In the genomic region with DNA sequence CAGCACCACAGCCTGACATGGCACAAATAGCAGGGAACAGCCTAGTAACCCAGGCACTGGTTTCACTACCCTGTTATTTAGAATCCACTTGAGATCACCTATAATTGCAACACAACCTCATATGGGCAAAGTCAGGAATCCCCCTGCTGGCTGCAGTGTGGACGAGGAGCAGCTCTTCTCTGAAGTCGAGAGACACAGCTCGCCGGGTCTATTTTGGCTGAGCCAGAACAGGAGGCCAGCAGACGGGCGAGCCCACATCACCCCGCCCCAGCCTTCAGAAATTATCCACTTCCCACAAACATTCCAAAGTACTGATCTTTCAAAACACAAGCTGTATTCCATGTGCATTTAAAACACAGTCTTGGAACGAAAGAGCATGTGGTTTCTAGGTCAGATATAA, we compare ENCODE assay signal across 10 cellular contexts.
DNase-seq lines count a peak whose midpoint lies in the region; ATAC-seq and TF ChIP-seq lines count a peak whose summit lies in the region.
"Had no signal": no experiment of that assay in that cellular context is flagged by ENCODE, and none has a peak within 500 bp of the region (broad histone marks: within the 10 kb centered on the region; RNA-seq: fewer than 3 reads in every experiment).

No MANE protein-coding gene starts in this region.

- H3K4me1 ChIP-seq in right cardiac atrium (ENCODE audit: control insufficient read depth, insufficient read depth, low read length) (peaks cover 3% of the 10 kb centered on the region), suprapubic skin (peaks cover 25% of the 10 kb centered on the region)

- TF ChIP-seq POLR2A in suprapubic skin (IDR thresholded peaks at IDR 0.05) = no peak

- TF ChIP-seq CTCF in VCaP (conservative IDR thresholded peaks at IDR 0.05) (peak; percentile 36), suprapubic skin (IDR thresholded peaks at IDR 0.05) (peak; percentile 9 to 23)
- TF ChIP-seq CTCF in activated CD8-positive, alpha-beta T cell treated with anti-CD3 and anti-CD28 coated beads for 36 hours (IDR thresholded peaks at IDR 0.05) = no peak

- H3K27me3 Mint-ChIP-seq in activated CD8-positive, alpha-beta T cell treated with anti-CD3 and anti-CD28 coated beads for 36 hours = peaks cover 16% of the 10 kb centered on the region

- H3K36me3 ChIP-seq in suprapubic skin = no peaks in the 10 kb centered on the region

- H3K4me3 Mint-ChIP-seq in activated CD8-positive, alpha-beta T cell treated with anti-CD3 and anti-CD28 coated beads for 36 hours = no peak overlapping the region
- H3K4me3 Mint-ChIP-seq: activated naive CD4-positive, alpha-beta T cell treated with anti-CD3 and anti-CD28 coated beads, Interleukin-2, amount 50 U/mL, for 24 hours had no signal

- no peaks in the 10 kb centered on the region for H3K9me3 Mint-ChIP-seq in activated CD8-positive, alpha-beta T cell treated with anti-CD3 and anti-CD28 coated beads for 36 hours
- H3K9me3 Mint-ChIP-seq: activated naive CD4-positive, alpha-beta T cell treated with anti-CD3 and anti-CD28 coated beads, Interleukin-2, amount 50 U/mL, for 24 hours had no signal

- no peaks in the 10 kb centered on the region for H3K4me1 Mint-ChIP-seq in activated CD8-positive, alpha-beta T cell treated with anti-CD3 and anti-CD28 coated beads for 36 hours (ENCODE audit: low read depth)
- H3K4me1 Mint-ChIP-seq: activated naive CD4-positive, alpha-beta T cell treated with anti-CD3 and anti-CD28 coated beads, Interleukin-2, amount 50 U/mL, for 24 hours had no signal

- 21% methylated on average over 8 of the region's 8 CpGs for WGBS in right cardiac atrium
- WGBS in suprapubic skin = 25% methylated on average over 8 of the region's 8 CpGs

- no peak overlapping the region for H3K27ac Mint-ChIP-seq in activated CD8-positive, alpha-beta T cell treated with anti-CD3 and anti-CD28 coated beads for 36 hours
- H3K27ac Mint-ChIP-seq: activated naive CD4-positive, alpha-beta T cell treated with anti-CD3 and anti-CD28 coated beads, Interleukin-2, amount 50 U/mL, for 24 hours had no signal

- DNase-seq in HS-27A (ENCODE audit: low read depth) (peak; percentile 61), right cardiac atrium (peak in 2 of 3 donors; percentile 39 to 79), suprapubic skin (ENCODE audit: low spot score in 2 of 2) (no peak), cerebellum (ENCODE audit: low spot score) (no peak)
- no peak for DNase-seq in stimulated activated naive CD4-positive, alpha-beta T cell treated with Interleukin-2 at 50 U/mL for 16 hours (lab: John Stamatoyannopoulos, UW)
- DNase-seq in activated CD8-positive, alpha-beta T cell treated with anti-CD3 and anti-CD28 coated beads for 36 hours = no peak
- DNase-seq: NCI-H524 treated with DMSO at 0.1 percent for 48 hours had no signal

- H3K27ac ChIP-seq in VCaP (no peak overlapping the region), right cardiac atrium (ENCODE audit: low read length) (no peak overlapping the region), suprapubic skin (peak overlapping the region; percentile 51)

- TF ChIP-seq EP300 in suprapubic skin (IDR thresholded peaks at IDR 0.05) = no peak

- no peaks in the 10 kb centered on the region for H3K27me3 ChIP-seq in right cardiac atrium (ENCODE audit: control insufficient read depth, insufficient read depth)
- peaks cover 4% of the 10 kb centered on the region for H3K27me3 ChIP-seq in suprapubic skin

- H3K4me3 ChIP-seq in right cardiac atrium (ENCODE audit: low read length) = no peak overlapping the region
- H3K4me3 ChIP-seq in suprapubic skin = no peak overlapping the region

- intact Hi-C loops in right cardiac atrium (cut with DNase I) = loop anchor here (5.0 to 10.0 kb wide), 3 partner anchors 174 to 184 kb away; a partner anchor contains a TSS
- intact Hi-C loops in activated CD8-positive, alpha-beta T cell treated with anti-CD3 and anti-CD28 coated beads for 36 hours (cut with micrococcal nuclease) = no loop called here

- no peaks in the 10 kb centered on the region for H3K9me3 ChIP-seq in right cardiac atrium (ENCODE audit: control insufficient read depth, low read length)
- no peaks in the 10 kb centered on the region for H3K9me3 ChIP-seq in suprapubic skin

- peak; percentile 46 to 54 for ATAC-seq in right cardiac atrium
- no peak for ATAC-seq in GM21529 (IDR thresholded peaks at IDR 0.05; ENCODE audit: unreplicated experiment)
- ATAC-seq in activated CD8-positive, alpha-beta T cell treated with anti-CD3 and anti-CD28 coated beads for 36 hours = no peak

- no peaks in the 10 kb centered on the region for H3K36me3 Mint-ChIP-seq in activated CD8-positive, alpha-beta T cell treated with anti-CD3 and anti-CD28 coated beads for 36 hours (ENCODE audit: low read depth)
- H3K36me3 Mint-ChIP-seq: activated naive CD4-positive, alpha-beta T cell treated with anti-CD3 and anti-CD28 coated beads, Interleukin-2, amount 50 U/mL, for 24 hours had no signal

- CTCF ChIA-PET in activated CD8-positive, alpha-beta T cell treated with anti-CD3 and anti-CD28 coated beads for 36 hours (lab: Charles Lee) = interaction anchor here (1.5 to 2.0 kb wide), 3 partner anchors 10 to 37 kb away, joined by 4 to 11 read pairs (median 6); no protein-coding TSS in a partner anchor

- POLR2A ChIA-PET in activated CD8-positive, alpha-beta T cell treated with anti-CD3 and anti-CD28 coated beads for 36 hours (lab: Charles Lee) = no interaction called here

Comparison
In these comparisons a context has a peak if more than half of its experiments do, and no peak if none do; other contexts are left out.
1. DNase-seq: peak in HS-27A (single experiment) and right cardiac atrium (2 of 3); none in suprapubic skin (0 of 2), cerebellum (single experiment), stimulated activated naive CD4-positive, alpha-beta T cell treated with Interleukin-2 at 50 U/mL for 16 hours (single experiment) and activated CD8-positive, alpha-beta T cell treated with anti-CD3 and anti-CD28 coated beads for 36 hours (single experiment).
2. ATAC-seq: peak in right cardiac atrium (2 of 2); none in GM21529 (single experiment) and activated CD8-positive, alpha-beta T cell treated with anti-CD3 and anti-CD28 coated beads for 36 hours (single experiment).